ENCODE assay signal across 11 cellular contexts in the genomic region with DNA sequence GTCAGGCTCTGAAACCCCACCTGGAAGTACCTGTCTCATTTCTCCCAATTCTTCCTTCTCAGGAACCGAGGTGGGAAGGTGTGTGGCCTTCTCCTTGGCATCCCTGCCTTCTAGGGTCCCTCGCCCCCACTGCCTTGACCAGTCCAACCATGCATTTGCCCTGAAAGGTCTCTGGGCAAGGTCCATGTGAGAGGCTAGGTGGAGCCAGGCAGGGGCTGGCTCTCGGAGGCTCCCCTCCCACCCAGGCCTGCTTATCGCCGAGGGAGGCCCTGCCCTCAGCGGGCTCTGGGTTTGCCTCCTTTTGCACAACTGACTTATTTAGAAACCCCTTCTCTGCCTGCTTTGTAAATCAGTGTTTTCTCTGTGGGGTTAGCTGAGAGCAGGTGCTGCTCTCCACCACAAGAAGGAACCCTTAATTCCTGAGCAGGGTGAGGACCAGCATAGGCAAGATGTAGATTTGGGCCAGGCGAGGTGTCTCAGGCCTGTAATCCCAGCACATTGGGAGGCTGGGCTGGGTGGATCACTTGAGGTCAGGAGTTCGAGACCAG. TPM values are rescaled to one million over a fixed set of nuclear protein-coding genes. Genes with fewer than 3 reads are reported as not detected.
DNase-seq lines count a peak whose midpoint lies in the region; ATAC-seq and TF ChIP-seq lines count a peak whose summit lies in the region.
"Had no signal": no experiment of that assay in that cellular context is flagged by ENCODE, and none has a peak within 500 bp of the region (broad histone marks: within the 10 kb centered on the region; RNA-seq: fewer than 3 reads in every experiment).

No MANE protein-coding gene starts in this region.

- H3K4me1 Mint-ChIP-seq in CD8-positive, alpha-beta T cell (ENCODE audit: low read depth) = peaks cover 63% of the 10 kb centered on the region
- H3K4me1 Mint-ChIP-seq in activated CD4-positive, alpha-beta memory T cell treated with anti-CD3 and anti-CD28 coated beads for 36 hours (ENCODE audit: low read depth) = peaks cover 67% of the 10 kb centered on the region
- peaks cover 36% of the 10 kb centered on the region for H3K4me1 Mint-ChIP-seq in WTC11

- WGBS in right lobe of liver (ENCODE audit: insufficient coverage, low coverage, low lambda C conversion rate, missing lambda C conversion rate) = 71% methylated on average over 1 of the region's 8 CpGs
- WGBS in esophagus squamous epithelium, 2 donors = 65 to 93% methylated on average over 3 to 6 of the region's 8 CpGs

- H3K27ac Mint-ChIP-seq in CD8-positive, alpha-beta T cell = peak overlapping the region; percentile 49
- H3K27ac Mint-ChIP-seq in activated CD4-positive, alpha-beta memory T cell treated with anti-CD3 and anti-CD28 coated beads for 36 hours = peak overlapping the region; percentile 60
- H3K27ac Mint-ChIP-seq in WTC11 = no peak overlapping the region

- no peaks in the 10 kb centered on the region for H3K27me3 ChIP-seq in CD8-positive, alpha-beta T cell (ENCODE audit: insufficient read depth, low read length)
- H3K27me3 ChIP-seq in right lobe of liver = no peaks in the 10 kb centered on the region
- H3K27me3 ChIP-seq in esophagus squamous epithelium = no peaks in the 10 kb centered on the region
- H3K27me3 ChIP-seq in H7 (ENCODE audit: control insufficient read depth, insufficient read depth, low read length) = no peaks in the 10 kb centered on the region
- H3K27me3 ChIP-seq: brain microvascular endothelial cell had no signal

- DNase-seq in CD8-positive, alpha-beta T cell = no peak
- DNase-seq in activated CD4-positive, alpha-beta memory T cell treated with anti-CD3 and anti-CD28 coated beads for 36 hours = no peak
- DNase-seq in right lobe of liver = no peak
- no peak for DNase-seq in esophagus squamous epithelium (lab: John Stamatoyannopoulos, UW)
- DNase-seq in WTC11 (ENCODE audit: low spot score) = no peak
- DNase-seq in H7 = no peak
- DNase-seq in NCI-H1436 treated with DMSO at 0.1 percent for 48 hours (lab: John Stamatoyannopoulos, UW) = no peak
- DNase-seq: brain microvascular endothelial cell, OCI-M1 had no signal

- no peak for ATAC-seq in CD8-positive, alpha-beta T cell
- peak; percentile 18 for ATAC-seq in GM21447 (IDR thresholded peaks at IDR 0.05; ENCODE audit: unreplicated experiment)
- peak; percentile 5 to 59 (median 32) for ATAC-seq in right lobe of liver
- ATAC-seq in WTC11 = no peak
- ATAC-seq: HCT116 had no signal

- H3K27me3 Mint-ChIP-seq in CD8-positive, alpha-beta T cell (ENCODE audit: low read depth) = no peaks in the 10 kb centered on the region
- no peaks in the 10 kb centered on the region for H3K27me3 Mint-ChIP-seq in activated CD4-positive, alpha-beta memory T cell treated with anti-CD3 and anti-CD28 coated beads for 36 hours
- H3K27me3 Mint-ChIP-seq in WTC11 (ENCODE audit: low read depth) = peaks cover 3% of the 10 kb centered on the region

- no peak for TF ChIP-seq POLR2A in right lobe of liver (IDR thresholded peaks at IDR 0.05)
- TF ChIP-seq POLR2A in esophagus squamous epithelium (IDR thresholded peaks at IDR 0.05) = no peak

- H3K27ac ChIP-seq in CD8-positive, alpha-beta T cell (ENCODE audit: low read depth, low read length) = no peak overlapping the region
- H3K27ac ChIP-seq in right lobe of liver = no peak overlapping the region
- no peak overlapping the region for H3K27ac ChIP-seq in esophagus squamous epithelium
- H3K27ac ChIP-seq: brain microvascular endothelial cell had no signal

- no peak overlapping the region for H3K4me3 ChIP-seq in CD8-positive, alpha-beta T cell (ENCODE audit: low read depth, low read length)
- H3K4me3 ChIP-seq in right lobe of liver = no peak overlapping the region
- no peak overlapping the region for H3K4me3 ChIP-seq in esophagus squamous epithelium
- no peak overlapping the region for H3K4me3 ChIP-seq in H7 (ENCODE audit: insufficient read depth, low read depth, low read length)

- POLR2A ChIA-PET in CD8-positive, alpha-beta T cell (lab: Charles Lee) = interaction anchor here (0.9 to 4.4 kb wide), 5 partner anchors 20 to 54 kb away, joined by 3 to 41 read pairs (median 4); partner anchors contain the start of gene CD82
- POLR2A ChIA-PET in activated CD4-positive, alpha-beta memory T cell treated with anti-CD3 and anti-CD28 coated beads for 36 hours (lab: Charles Lee) = interaction anchor here (1.3 to 3.5 kb wide), 3 partner anchors 11 to 44 kb away, joined by 3 to 14 read pairs (median 8); no protein-coding TSS in a partner anchor
- POLR2A ChIA-PET in WTC11 (lab: Charles Lee) = interaction anchor here (0.7 kb wide), 1 partner anchor 182 kb away, joined by 3 read pairs; no protein-coding TSS in a partner anchor

- TF ChIP-seq CTCF in CD8-positive, alpha-beta T cell (IDR thresholded peaks at IDR 0.05) = no peak
- TF ChIP-seq CTCF in right lobe of liver (IDR thresholded peaks at IDR 0.05) (no peak), esophagus squamous epithelium (IDR thresholded peaks at IDR 0.05) (no peak), WTC11 (IDR thresholded peaks at IDR 0.05) (no peak)

- intact Hi-C loops in CD8-positive, alpha-beta T cell (cut with DNase I, micrococcal nuclease) = no loop called here
- intact Hi-C loops in activated CD4-positive, alpha-beta memory T cell treated with anti-CD3 and anti-CD28 coated beads for 36 hours (cut with micrococcal nuclease) = loop anchor here (2.0 kb wide), 2 partner anchors 38 to 48 kb away; partner anchors contain the start of gene CD82
- intact Hi-C loops in right lobe of liver (cut with DNase I) (no loop called here), esophagus squamous epithelium (cut with DNase I) (no loop called here)

- H3K4me1 ChIP-seq in CD8-positive, alpha-beta T cell (ENCODE audit: insufficient read depth, low read length) = peaks cover 68% of the 10 kb centered on the region
- peaks cover 0 to 32% (median 9%) of the 10 kb centered on the region in 4 donors for H3K4me1 ChIP-seq in right lobe of liver
- H3K4me1 ChIP-seq in esophagus squamous epithelium = peaks cover 5 to 28% (median 11%) of the 10 kb centered on the region in 3 donors

- H3K4me3 Mint-ChIP-seq in CD8-positive, alpha-beta T cell = no peak overlapping the region
- no peak overlapping the region for H3K4me3 Mint-ChIP-seq in activated CD4-positive, alpha-beta memory T cell treated with anti-CD3 and anti-CD28 coated beads for 36 hours
- H3K4me3 Mint-ChIP-seq in WTC11 = no peak overlapping the region

- no peaks in the 10 kb centered on the region for H3K9me3 Mint-ChIP-seq in CD8-positive, alpha-beta T cell
- H3K9me3 Mint-ChIP-seq in activated CD4-positive, alpha-beta memory T cell treated with anti-CD3 and anti-CD28 coated beads for 36 hours = no peaks in the 10 kb centered on the region
- H3K9me3 Mint-ChIP-seq in WTC11 = no peaks in the 10 kb centered on the region

- no peaks in the 10 kb centered on the region for H3K36me3 ChIP-seq in CD8-positive, alpha-beta T cell (ENCODE audit: insufficient read depth, low read length)
- H3K36me3 ChIP-seq in right lobe of liver (no peaks in the 10 kb centered on the region), esophagus squamous epithelium (peaks cover 3 to 94% (median 23%) of the 10 kb centered on the region in 3 donors), H7 (replicated peaks; ENCODE audit: control insufficient read depth, insufficient read depth, low read length) (no peaks in the 10 kb centered on the region)

- no peaks in the 10 kb centered on the region for H3K9me3 ChIP-seq in CD8-positive, alpha-beta T cell (ENCODE audit: low read length)
- H3K9me3 ChIP-seq in right lobe of liver (no peaks in the 10 kb centered on the region), esophagus squamous epithelium (no peaks in the 10 kb centered on the region)

- peaks cover 15% of the 10 kb centered on the region for H3K36me3 Mint-ChIP-seq in CD8-positive, alpha-beta T cell
- peaks cover 52% of the 10 kb centered on the region for H3K36me3 Mint-ChIP-seq in activated CD4-positive, alpha-beta memory T cell treated with anti-CD3 and anti-CD28 coated beads for 36 hours
- no peaks in the 10 kb centered on the region for H3K36me3 Mint-ChIP-seq in WTC11

- CTCF ChIA-PET in CD8-positive, alpha-beta T cell (lab: Charles Lee) = interaction anchor here (1.0 to 17.0 kb wide), 6 partner anchors 8 to 163 kb away, joined by 3 to 625 read pairs (median 4); partner anchors contain the start of gene CD82
- CTCF ChIA-PET in activated CD4-positive, alpha-beta memory T cell treated with anti-CD3 and anti-CD28 coated beads for 36 hours (lab: Charles Lee) = interaction anchor here (0.9 to 16.5 kb wide), 5 partner anchors 8 to 162 kb away, joined by 4 to 576 read pairs (median 14); partner anchors contain the start of gene CD82
- CTCF ChIA-PET in WTC11 (lab: Charles Lee) = interaction anchor here (0.7 to 5.5 kb wide), 8 partner anchors 8 to 323 kb away, joined by 3 to 110 read pairs (median 8); no protein-coding TSS in a partner anchor

TF ChIP-seq in WTC11, 78 proteins besides CTCF, POLR2A, EP300 and RAD21 (continues in another document):
- no peak for TF ChIP-seq TP53 (CRISPR knock-in tag; IDR thresholded peaks at IDR 0.05)
- TF ChIP-seq SMAD4 (CRISPR knock-in tag; IDR thresholded peaks at IDR 0.05) = no peak
- no peak for TF ChIP-seq TEAD4 (CRISPR knock-in tag; IDR thresholded peaks at IDR 0.05)
- no peak for TF ChIP-seq CBFB (CRISPR knock-in tag; IDR thresholded peaks at IDR 0.05; ENCODE audit: low read depth)
- no peak for TF ChIP-seq TCF7 (CRISPR knock-in tag; IDR thresholded peaks at IDR 0.05; ENCODE audit: low read depth)
- no peak for TF ChIP-seq ATF1 (CRISPR knock-in tag; IDR thresholded peaks at IDR 0.05)
- TF ChIP-seq CDX4 (CRISPR knock-in tag; IDR thresholded peaks at IDR 0.05; ENCODE audit: borderline replicate concordance) = no peak
- no peak for TF ChIP-seq JUN (CRISPR knock-in tag; IDR thresholded peaks at IDR 0.05)

RNA-seq across cellular contexts. Expression of gene CD82, which starts 47.7 kb away (rescaled TPM):
- 10 to 100 TPM; 28.1 to 32.4 TPM for total RNA-seq in CD8-positive, alpha-beta T cell
- total RNA-seq in activated CD4-positive, alpha-beta memory T cell treated with anti-CD3 and anti-CD28 coated beads for 36 hours = 100 to 1,000 TPM; 243 to 277 TPM
- total RNA-seq in right lobe of liver (10 to 100 TPM; 18.9 to 69.4 (median 48.6) TPM), esophagus squamous epithelium (100 to 1,000 TPM in 3 of 4 donors, 10 to 100 TPM in 1; 70.9 to 137 (median 108) TPM), WTC11 (2021) (15.5 to 19.8 TPM (median 19.3 TPM) in 3 replicates)
- total RNA-seq in H7 (2014; rRNA removed; shearing (Covaris generic)) = 1.3 and 2.5 TPM in 2 replicates

Comparison
In these comparisons a context has a peak if more than half of its experiments do, and no peak if none do; other contexts are left out.
1. ATAC-seq: peak in GM21447 (single experiment) and right lobe of liver (4 of 4); none in CD8-positive, alpha-beta T cell (single experiment) and WTC11 (single experiment).